In the genomic region with DNA sequence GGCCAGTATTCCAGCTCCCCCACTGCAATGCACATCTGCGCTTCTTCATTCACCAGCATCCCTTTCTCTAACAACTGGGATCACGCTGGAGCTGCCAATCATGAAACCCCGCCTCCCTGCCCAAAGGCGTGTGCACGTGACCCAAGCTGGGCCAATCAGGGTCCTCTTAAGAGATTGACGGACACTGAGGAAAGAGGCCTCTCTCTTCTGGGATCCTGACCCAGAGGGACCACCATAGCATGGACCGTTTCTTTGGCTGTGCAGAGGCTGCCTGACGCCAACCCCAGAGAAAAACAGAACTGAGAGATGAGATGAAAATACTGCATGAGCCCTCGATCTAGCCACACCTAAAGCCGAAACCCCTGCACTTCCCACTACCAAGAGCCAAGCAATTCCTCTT, we compare ENCODE assay signal across 1 cellular context.
TF ChIP-seq lines count a peak whose summit lies in the region.

No MANE protein-coding gene starts in this region.

TF ChIP-seq in WTC11, 78 proteins besides CTCF, POLR2A, EP300 and RAD21 (continued from another document):
- TF ChIP-seq USF1 (CRISPR knock-in tag; IDR thresholded peaks at IDR 0.05), result peak; percentile 96
- TF ChIP-seq, protein P1, sequence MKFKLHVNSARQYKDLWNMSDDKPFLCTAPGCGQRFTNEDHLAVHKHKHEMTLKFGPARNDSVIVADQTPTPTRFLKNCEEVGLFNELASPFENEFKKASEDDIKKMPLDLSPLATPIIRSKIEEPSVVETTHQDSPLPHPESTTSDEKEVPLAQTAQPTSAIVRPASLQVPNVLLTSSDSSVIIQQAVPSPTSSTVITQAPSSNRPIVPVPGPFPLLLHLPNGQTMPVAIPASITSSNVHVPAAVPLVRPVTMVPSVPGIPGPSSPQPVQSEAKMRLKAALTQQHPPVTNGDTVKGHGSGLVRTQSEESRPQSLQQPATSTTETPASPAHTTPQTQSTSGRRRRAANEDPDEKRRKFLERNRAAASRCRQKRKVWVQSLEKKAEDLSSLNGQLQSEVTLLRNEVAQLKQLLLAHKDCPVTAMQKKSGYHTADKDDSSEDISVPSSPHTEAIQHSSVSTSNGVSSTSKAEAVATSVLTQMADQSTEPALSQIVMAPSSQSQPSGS (CRISPR knock-in tag; IDR thresholded peaks at IDR 0.05; ENCODE audit: borderline replicate concordance, low read depth), result no peak
